7 cellular contexts compared by ENCODE assay signal in the genomic region with DNA sequence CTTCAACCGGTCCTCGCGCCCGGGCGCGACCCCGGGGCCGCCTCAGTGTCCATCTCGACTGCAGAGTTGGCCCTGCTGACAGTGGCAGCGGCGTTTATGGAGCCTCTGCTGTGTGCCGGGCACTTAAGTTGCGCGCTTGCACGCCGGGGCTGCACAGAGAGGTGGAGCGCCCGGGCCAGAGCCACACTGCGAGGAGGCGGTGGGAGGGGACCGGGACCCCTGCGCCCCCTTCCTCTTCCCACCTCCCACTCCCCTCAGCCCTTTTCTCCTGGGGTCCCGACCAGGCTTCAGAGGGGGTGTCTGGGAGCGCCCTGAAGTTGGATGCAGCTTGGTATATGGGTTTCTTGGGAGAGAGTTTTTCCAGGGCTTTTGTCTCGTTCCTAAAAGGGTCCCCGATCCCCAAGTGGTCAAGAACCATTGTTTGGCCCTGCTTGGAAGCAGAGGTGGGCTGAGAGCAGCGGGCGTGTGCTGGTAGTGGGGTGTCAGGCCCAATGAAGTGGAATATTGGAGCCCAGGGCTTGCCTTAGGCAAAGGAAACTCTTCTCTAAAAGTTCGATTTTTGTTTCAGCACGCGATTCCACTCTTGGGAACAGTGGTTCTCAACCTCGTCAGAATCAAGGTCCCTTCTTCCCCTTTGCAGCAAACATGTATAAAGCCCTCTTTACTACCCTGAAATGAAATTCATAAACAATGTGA. TPM values are rescaled to one million over a fixed set of nuclear protein-coding genes. Genes with fewer than 3 reads are reported as not detected.
A peak's percentile ranks its signal among the peaks of the same experiment; 100 is the strongest.
DNase-seq lines count a peak whose midpoint lies in the region; ATAC-seq and TF ChIP-seq lines count a peak whose summit lies in the region.

No MANE protein-coding gene starts in this region.

- H4K20me1 ChIP-seq in H9 (ENCODE audit: control insufficient read depth, insufficient read depth, insufficient read length): no peaks in the 10 kb centered on the region

- H3K23ac ChIP-seq in H9 (ENCODE audit: insufficient read length, low read depth, low read length): no peak overlapping the region

- in situ Hi-C loops in GM13977 (cut with MboI; ENCODE audit: low pct_unique_long_range_greater_than_20kb, low sequenced_read_pairs, unreplicated experiment): no loop called here

- no peak overlapping the region for H4K5ac ChIP-seq in H9 (ENCODE audit: insufficient read length, low read depth, low read length)

- no peak overlapping the region for H3K18ac ChIP-seq in H9 (ENCODE audit: insufficient read length, low read depth, low read length)

- TF ChIP-seq CTCF in GM13977 (IDR thresholded peaks at IDR 0.05; ENCODE audit: extremely low read depth, insufficient read depth, missing control alignments) (no peak), H9 (conservative IDR thresholded peaks at IDR 0.05) (no peak), epithelial cell of esophagus (IDR thresholded peaks at IDR 0.05; ENCODE audit: insufficient read depth, low read depth, low read length, missing control alignments) (no peak), nephron progenitor cell (IDR thresholded peaks at IDR 0.05) (no peak)

- H2BK5ac ChIP-seq in H9 (ENCODE audit: insufficient read length, low read length): no peak overlapping the region

- H3K4ac ChIP-seq in H9 (ENCODE audit: low read depth, low read length): no peak overlapping the region

- H3K9ac ChIP-seq in H9 (ENCODE audit: extremely low read depth, insufficient read length, low read length): peak overlapping the region; percentile 75

- H2BK120ac ChIP-seq in H9 (ENCODE audit: low read depth, low read length, poor library complexity, severe bottlenecking): no peak overlapping the region

- peaks cover 3% of the 10 kb centered on the region for H3K79me1 ChIP-seq in H9 (ENCODE audit: insufficient read depth, low read depth, low read length, poor library complexity, severe bottlenecking)

- no peak overlapping the region for H4K91ac ChIP-seq in H9 (ENCODE audit: insufficient read length, low read depth, low read length)

- WGBS in H9 (ENCODE audit: extremely low coverage, insufficient read length, low lambda C conversion rate): no CpG with 5 or more reads among the region's 32 CpGs

- H3K9me3 ChIP-seq in H9 (ENCODE audit: control insufficient read depth, low read depth, low read length): no peaks in the 10 kb centered on the region

- H3K27me3 Mint-ChIP-seq in H9 (ENCODE audit: low read depth) (no peaks in the 10 kb centered on the region), nephron progenitor cell (ENCODE audit: low read depth, poor library complexity) (peaks cover 4% of the 10 kb centered on the region)

- ATAC-seq in HG02981 (IDR thresholded peaks at IDR 0.05; ENCODE audit: unreplicated experiment): no peak

- H2AK5ac ChIP-seq in H9 (ENCODE audit: insufficient read length, low read length): no peak overlapping the region

- no peaks in the 10 kb centered on the region for H3K9me3 Mint-ChIP-seq in H9
- H3K9me3 Mint-ChIP-seq in nephron progenitor cell: no peaks in the 10 kb centered on the region

- no peak overlapping the region for H3K56ac ChIP-seq in H9 (ENCODE audit: insufficient read length, low read depth, low read length)

- no peaks in the 10 kb centered on the region for H3K27me3 ChIP-seq in H9 (ENCODE audit: insufficient read depth, low read length)

- H3K27ac ChIP-seq in H9 (ENCODE audit: insufficient read length, low read depth, low read length): no peak overlapping the region

- H3K14ac ChIP-seq in H9 (ENCODE audit: insufficient read depth, low read length): peak overlapping the region; percentile 70; the same call in 1 of the 2 replicates

- H3K23me2 ChIP-seq in H9 (ENCODE audit: insufficient read length, low read depth, low read length, poor library complexity, severe bottlenecking): peaks cover 3% of the 10 kb centered on the region

- H3K4me1 Mint-ChIP-seq in H9 (peaks cover 18% of the 10 kb centered on the region in 2 experiments), nephron progenitor cell (peaks cover 31% of the 10 kb centered on the region)

- no peaks in the 10 kb centered on the region for H3K79me2 ChIP-seq in H9 (ENCODE audit: insufficient read depth, low read length)

- no peaks in the 10 kb centered on the region for H3K4me1 ChIP-seq in H9 (ENCODE audit: insufficient read depth, low read length)

- peak; percentile 21 for DNase-seq in GM13977 (ENCODE audit: low spot score)
- peak; percentile 48 for DNase-seq in H9
- DNase-seq in RPMI8226: peak; percentile 5
- no peak for DNase-seq in epithelial cell of esophagus (ENCODE audit: low read depth)
- no peak for DNase-seq in nephron progenitor cell
- no peak for DNase-seq in activated CD8-positive, alpha-beta memory T cell treated with anti-CD3 and anti-CD28 coated beads, Interleukin-2, amount 50 U/mL, for 48 hours

- H3K4me2 ChIP-seq in H9 (ENCODE audit: insufficient read depth, insufficient read length, low read length): peak overlapping the region; percentile 61

- no peak overlapping the region for H2BK20ac ChIP-seq in H9 (ENCODE audit: low read depth, low read length, poor library complexity, severe bottlenecking)

- H2AFZ ChIP-seq in H9 (ENCODE audit: low read length): no peak overlapping the region

- H3T11ph ChIP-seq in H9 (ENCODE audit: low read length): no peak overlapping the region

- H2BK12ac ChIP-seq in H9 (ENCODE audit: insufficient read length, low read depth, low read length): no peak overlapping the region

- H4K8ac ChIP-seq in H9 (replicated peaks; ENCODE audit: insufficient read length, low read depth, low read length): no peak overlapping the region

- peak overlapping the region; percentile 77 for H3K4me3 ChIP-seq in epithelial cell of esophagus (ENCODE audit: low read length)

- peak overlapping the region in 2 of 3 experiments; percentile 70 to 86; a peak in 4 of 7 replicates for H3K27ac Mint-ChIP-seq in H9
- no peak overlapping the region for H3K27ac Mint-ChIP-seq in nephron progenitor cell

- H3K36me3 Mint-ChIP-seq in H9 (ENCODE audit: insufficient read depth in 1 of 3, low read depth in 3 of 3) (peaks cover 0 to 4% (median 0%) of the 10 kb centered on the region in 3 experiments; a peak in 1 of 7 replicates), nephron progenitor cell (ENCODE audit: low read depth) (peaks cover 4% of the 10 kb centered on the region)

- H2BK15ac ChIP-seq in H9 (ENCODE audit: low read depth, low read length): no peak overlapping the region

- H3K4me3 Mint-ChIP-seq in H9: peak overlapping the region; percentile 87 to 90
- H3K4me3 Mint-ChIP-seq in nephron progenitor cell: peak overlapping the region; percentile 91

RNA-seq across cellular contexts. Expression of a gene that starts 0.6 kb away (rescaled TPM):
- total RNA-seq in H9 (2021): 27.3 and 29.9 TPM in 2 replicates

Comparison
In these comparisons a context has a peak if more than half of its experiments do, and no peak if none do; other contexts are left out.
1. DNase-seq: peak in GM13977 (single experiment), H9 (single experiment) and RPMI8226 (single experiment); none in epithelial cell of esophagus (single experiment), nephron progenitor cell (single experiment) and activated CD8-positive, alpha-beta memory T cell treated with anti-CD3 and anti-CD28 coated beads, Interleukin-2, amount 50 U/mL, for 48 hours (single experiment).